In genomic region chrX:91627194-91627593, GRCh38 we compare ENCODE assay signal across 1 cellular context.
DNase-seq lines count a peak whose midpoint lies in the region; TF ChIP-seq lines count a peak whose summit lies in the region.
"Not testable (repeated sequence)": the region's sequence is repeated elsewhere in the genome, so short reads cannot be mapped to it uniquely, and the experiment has no call there.

No MANE protein-coding gene starts in this region.

- not testable (repeated sequence) for H3K27me3 Mint-ChIP-seq in chondrocyte (ENCODE audit: low read depth)

- DNase-seq in chondrocyte (ENCODE audit: low spot score): peak; percentile 58

- H3K36me3 Mint-ChIP-seq in chondrocyte (ENCODE audit: low read depth): not testable (repeated sequence)

- H3K4me1 Mint-ChIP-seq in chondrocyte (ENCODE audit: low read depth): not testable (repeated sequence)

- H3K9me3 Mint-ChIP-seq in chondrocyte (ENCODE audit: low read depth): not testable (repeated sequence)

- TF ChIP-seq CTCF in chondrocyte (IDR thresholded peaks at IDR 0.05): not testable (repeated sequence)

- not testable (repeated sequence) for H3K4me3 Mint-ChIP-seq in chondrocyte (ENCODE audit: unreplicated experiment)

- H3K27ac Mint-ChIP-seq in chondrocyte (ENCODE audit: unreplicated experiment): not testable (repeated sequence)
